26 cellular contexts compared by ENCODE assay signal in the genomic region with DNA sequence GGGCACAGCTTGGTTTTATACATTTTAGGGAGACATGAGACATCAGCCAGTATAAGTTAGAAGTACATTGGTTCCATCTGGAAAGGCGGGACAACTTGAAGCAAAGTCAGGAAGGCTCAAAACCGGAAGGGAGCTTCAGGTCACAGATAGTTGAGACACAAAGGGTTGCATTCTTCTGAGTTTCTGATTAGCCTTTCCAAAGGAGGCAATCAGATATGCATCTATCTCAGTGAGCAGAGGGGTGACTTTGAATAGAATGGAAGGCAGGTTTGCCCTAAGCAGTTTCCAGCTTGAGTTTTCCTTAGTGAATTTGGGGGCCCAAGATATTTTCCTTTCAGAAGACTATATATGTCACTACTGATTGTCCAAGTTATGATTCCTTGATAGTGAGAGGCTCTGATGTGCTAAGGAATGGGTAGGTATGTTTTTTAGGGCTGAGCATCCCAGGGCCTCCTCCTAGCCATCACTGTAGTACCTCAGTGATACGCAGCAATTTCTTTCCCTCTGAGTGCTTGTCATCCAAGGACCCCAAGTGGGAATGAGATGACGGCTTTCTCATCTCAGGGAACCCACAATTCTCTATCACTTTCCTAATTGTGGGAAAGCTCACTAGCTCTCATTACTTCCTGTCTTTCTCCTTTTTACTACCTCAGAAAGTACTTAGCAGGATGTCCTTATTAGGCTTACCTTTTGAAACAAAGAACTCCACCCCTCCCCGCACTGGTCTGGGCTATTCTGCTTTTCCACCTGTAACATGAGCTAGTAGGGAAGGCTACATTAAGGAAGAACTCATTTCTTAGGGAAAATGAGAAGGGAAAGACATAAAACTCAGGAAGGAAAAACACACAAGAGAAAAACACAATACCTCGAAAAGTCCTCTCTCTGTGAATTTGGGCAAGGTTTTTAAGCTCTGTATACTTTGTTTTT.
"Had no signal": no experiment of that assay in that cellular context is flagged by ENCODE, and none has a peak within 500 bp of the region (broad histone marks: within the 10 kb centered on the region; RNA-seq: fewer than 3 reads in every experiment).

No MANE protein-coding gene starts in this region.

- H3K27ac ChIP-seq: heart right ventricle, left lung, right lobe of liver, skin epidermis, suprapubic skin, tibial nerve had no signal

- DNase-seq: activated B cell treated with CpG ODN at 0.5 μM for 24 hours; activated CD4-positive, alpha-beta T cell treated with anti-CD3 and anti-CD28 coated beads for 36 hours; activated CD4-positive, alpha-beta T cell treated with anti-CD3 and anti-CD28 coated beads, Interleukin-2, amount 50 U/mL, for 4 hours; activated CD8-positive, alpha-beta memory T cell treated with anti-CD3 and anti-CD28 coated beads for 24 hours; activated CD8-positive, alpha-beta memory T cell treated with anti-CD3 and anti-CD28 coated beads, Interleukin-2, amount 50 U/mL, for 4 hours; activated T-cell treated with anti-CD3 and anti-CD28 coated beads, Interleukin-2, amount 50 U/mL, for 24 hours; aorta; heart right ventricle; left lung; mammary epithelial cell; midbrain; nucleus accumbens; posterior cingulate gyrus; right lobe of liver; stimulated activated CD4-positive, alpha-beta T cell treated with anti-CD3 and anti-CD28 coated beads, Interleukin-2, amount 100 ng/mL, for 24 hours; stimulated activated naive CD8-positive, alpha-beta T cell treated with anti-CD3 and anti-CD28 coated beads, Interleukin-15, amount 100 ng/mL, for 72 hours; T1000 had no signal

- H3K4me1 ChIP-seq: heart right ventricle, left lung, right lobe of liver, suprapubic skin, tibial nerve had no signal

- H3K4me1 Mint-ChIP-seq: activated B cell treated with CpG ODN at 0.5 μM for 24 hours; activated CD4-positive, alpha-beta T cell treated with anti-CD3 and anti-CD28 coated beads for 36 hours; activated T-helper 17 cell treated with anti-CD3 and anti-CD28 coated beads, Interleukin-2, amount 50 U/mL, for 72 hours; brain; stimulated activated effector memory CD8-positive, alpha-beta T cell treated with anti-CD3 and anti-CD28 coated beads, Interleukin-12 subunit alpha, Interleukin-12 subunit beta, amount 100 ng/mL, for 72 hours; stimulated activated naive CD8-positive, alpha-beta T cell treated with anti-CD3 and anti-CD28 coated beads, Interleukin-15, amount 100 ng/mL, for 72 hours had no signal

- H3K36me3 ChIP-seq: heart right ventricle, left lung, right lobe of liver, suprapubic skin, tibial nerve had no signal

- H3K4me3 ChIP-seq: heart right ventricle, left lung, right lobe of liver, skin epidermis, suprapubic skin, tibial nerve had no signal

- H3K27ac Mint-ChIP-seq: activated B cell treated with CpG ODN at 0.5 μM for 24 hours; activated CD4-positive, alpha-beta T cell treated with anti-CD3 and anti-CD28 coated beads for 36 hours; activated naive CD4-positive, alpha-beta T cell treated with anti-CD3 and anti-CD28 coated beads, Interleukin-2, amount 50 U/mL, for 72 hours; activated T-cell treated with anti-CD3 and anti-CD28 coated beads, Interleukin-2, amount 50 U/mL, for 24 hours; activated T-helper 17 cell treated with anti-CD3 and anti-CD28 coated beads, Interleukin-2, amount 50 U/mL, for 72 hours; natural killer cell treated with Interleukin-12 subunit alpha and Interleukin-12 subunit beta and Interleukin-15 and Interleukin-18, amount 100 ng/mL, for 72 hours; stimulated activated effector memory CD8-positive, alpha-beta T cell treated with anti-CD3 and anti-CD28 coated beads, Interleukin-12 subunit alpha, Interleukin-12 subunit beta, amount 100 ng/mL, for 72 hours; stimulated activated naive CD8-positive, alpha-beta T cell treated with anti-CD3 and anti-CD28 coated beads, Interleukin-15, amount 100 ng/mL, for 72 hours; T-helper 1 cell treated with Interleukin-12 subunit alpha and Interleukin-12 subunit beta and Interleukin-4 antibody, amounts not matched to agents 30 μg/mL and 1 μg/mL, for 36 hours had no signal

- ATAC-seq: activated CD4-positive, alpha-beta T cell treated with anti-CD3 and anti-CD28 coated beads for 36 hours; activated naive CD4-positive, alpha-beta T cell treated with anti-CD3 and anti-CD28 coated beads, Interleukin-2, amount 50 U/mL, for 72 hours; activated T-helper 17 cell treated with anti-CD3 and anti-CD28 coated beads, Interleukin-2, amount 50 U/mL, for 72 hours; heart right ventricle; left lung; natural killer cell treated with Interleukin-12 subunit alpha and Interleukin-12 subunit beta and Interleukin-15 and Interleukin-18, amount 100 ng/mL, for 72 hours; right lobe of liver; stimulated activated effector memory CD8-positive, alpha-beta T cell treated with anti-CD3 and anti-CD28 coated beads, Interleukin-12 subunit alpha, Interleukin-12 subunit beta, amount 100 ng/mL, for 72 hours; stimulated activated naive CD8-positive, alpha-beta T cell treated with anti-CD3 and anti-CD28 coated beads, Interleukin-15, amount 100 ng/mL, for 72 hours had no signal

- H3K4me3 Mint-ChIP-seq: activated B cell treated with CpG ODN at 0.5 μM for 24 hours; activated CD4-positive, alpha-beta T cell treated with anti-CD3 and anti-CD28 coated beads for 36 hours; activated T-cell treated with anti-CD3 and anti-CD28 coated beads, Interleukin-2, amount 50 U/mL, for 24 hours; activated T-helper 17 cell treated with anti-CD3 and anti-CD28 coated beads, Interleukin-2, amount 50 U/mL, for 72 hours; brain; natural killer cell treated with Interleukin-12 subunit alpha and Interleukin-12 subunit beta and Interleukin-15 and Interleukin-18, amount 100 ng/mL, for 72 hours; stimulated activated effector memory CD8-positive, alpha-beta T cell treated with anti-CD3 and anti-CD28 coated beads, Interleukin-12 subunit alpha, Interleukin-12 subunit beta, amount 100 ng/mL, for 72 hours; stimulated activated naive CD8-positive, alpha-beta T cell treated with anti-CD3 and anti-CD28 coated beads, Interleukin-15, amount 100 ng/mL, for 72 hours; T-helper 1 cell treated with Interleukin-12 subunit alpha and Interleukin-12 subunit beta and Interleukin-4 antibody, amounts not matched to agents 30 μg/mL and 1 μg/mL, for 36 hours had no signal

- H3K27me3 ChIP-seq: heart right ventricle, left lung, right lobe of liver, suprapubic skin, tibial nerve had no signal

- H3K9me3 Mint-ChIP-seq: T-helper 1 cell treated with Interleukin-12 subunit alpha and Interleukin-12 subunit beta and Interleukin-4 antibody, amounts not matched to agents 30 μg/mL and 1 μg/mL, for 36 hours had no signal

- H3K36me3 Mint-ChIP-seq: activated naive CD4-positive, alpha-beta T cell treated with anti-CD3 and anti-CD28 coated beads, Interleukin-2, amount 50 U/mL, for 72 hours; brain; natural killer cell treated with Interleukin-12 subunit alpha and Interleukin-12 subunit beta and Interleukin-15 and Interleukin-18, amount 100 ng/mL, for 72 hours; stimulated activated effector memory CD8-positive, alpha-beta T cell treated with anti-CD3 and anti-CD28 coated beads, Interleukin-12 subunit alpha, Interleukin-12 subunit beta, amount 100 ng/mL, for 72 hours had no signal

- H3K9me3 ChIP-seq: left lung, right lobe of liver, suprapubic skin, tibial nerve had no signal

- H3K27me3 Mint-ChIP-seq: activated B cell treated with CpG ODN at 0.5 μM for 24 hours; activated CD4-positive, alpha-beta T cell treated with anti-CD3 and anti-CD28 coated beads for 36 hours; activated T-cell treated with anti-CD3 and anti-CD28 coated beads, Interleukin-2, amount 50 U/mL, for 24 hours; activated T-helper 17 cell treated with anti-CD3 and anti-CD28 coated beads, Interleukin-2, amount 50 U/mL, for 72 hours; brain; natural killer cell treated with Interleukin-12 subunit alpha and Interleukin-12 subunit beta and Interleukin-15 and Interleukin-18, amount 100 ng/mL, for 72 hours; stimulated activated naive CD8-positive, alpha-beta T cell treated with anti-CD3 and anti-CD28 coated beads, Interleukin-15, amount 100 ng/mL, for 72 hours had no signal
